ENCODE assay signal across 1 cellular context in the genomic region with DNA sequence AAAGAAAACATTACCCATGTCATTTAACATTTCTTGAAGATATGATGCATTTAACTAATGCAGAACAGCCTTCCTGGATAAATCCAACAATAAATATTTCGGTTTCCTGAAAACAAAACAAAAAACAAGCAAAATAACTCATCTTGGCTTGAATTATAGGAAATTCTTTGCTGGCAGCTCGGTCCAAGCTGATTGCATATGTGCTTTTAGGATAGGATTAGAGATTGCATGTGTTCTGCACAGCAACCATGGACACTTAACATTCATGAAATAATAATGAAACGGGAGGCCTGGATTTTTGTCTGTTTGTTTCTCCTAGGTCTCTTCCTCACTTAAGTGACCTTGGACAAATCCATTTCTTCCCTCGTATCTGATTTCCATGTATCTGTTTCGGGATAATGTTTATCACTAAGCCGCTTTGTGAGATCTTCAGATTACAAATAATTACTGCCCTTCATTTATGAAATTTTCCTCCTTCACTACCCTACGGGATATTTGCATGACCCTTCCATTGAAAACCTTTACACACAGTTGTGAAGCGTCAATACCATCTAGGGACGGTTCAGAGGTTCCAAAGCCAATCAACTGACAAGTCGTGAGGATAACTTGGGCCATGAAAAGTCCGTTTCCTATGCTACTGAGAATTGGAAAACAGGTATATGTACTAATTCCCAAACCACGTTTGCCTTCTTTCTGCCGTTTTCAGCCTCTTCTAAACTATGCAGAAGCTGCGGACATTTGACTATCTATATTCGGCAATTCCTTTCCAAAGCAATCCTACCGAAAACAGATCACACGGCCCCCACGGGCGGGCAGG.
TF ChIP-seq lines count a peak whose summit lies in the region.

No MANE protein-coding gene starts in this region.

TF ChIP-seq in GM23338, 12 proteins besides CTCF, POLR2A, EP300 and RAD21 (continued from another document):
- TF ChIP-seq, protein P1, sequence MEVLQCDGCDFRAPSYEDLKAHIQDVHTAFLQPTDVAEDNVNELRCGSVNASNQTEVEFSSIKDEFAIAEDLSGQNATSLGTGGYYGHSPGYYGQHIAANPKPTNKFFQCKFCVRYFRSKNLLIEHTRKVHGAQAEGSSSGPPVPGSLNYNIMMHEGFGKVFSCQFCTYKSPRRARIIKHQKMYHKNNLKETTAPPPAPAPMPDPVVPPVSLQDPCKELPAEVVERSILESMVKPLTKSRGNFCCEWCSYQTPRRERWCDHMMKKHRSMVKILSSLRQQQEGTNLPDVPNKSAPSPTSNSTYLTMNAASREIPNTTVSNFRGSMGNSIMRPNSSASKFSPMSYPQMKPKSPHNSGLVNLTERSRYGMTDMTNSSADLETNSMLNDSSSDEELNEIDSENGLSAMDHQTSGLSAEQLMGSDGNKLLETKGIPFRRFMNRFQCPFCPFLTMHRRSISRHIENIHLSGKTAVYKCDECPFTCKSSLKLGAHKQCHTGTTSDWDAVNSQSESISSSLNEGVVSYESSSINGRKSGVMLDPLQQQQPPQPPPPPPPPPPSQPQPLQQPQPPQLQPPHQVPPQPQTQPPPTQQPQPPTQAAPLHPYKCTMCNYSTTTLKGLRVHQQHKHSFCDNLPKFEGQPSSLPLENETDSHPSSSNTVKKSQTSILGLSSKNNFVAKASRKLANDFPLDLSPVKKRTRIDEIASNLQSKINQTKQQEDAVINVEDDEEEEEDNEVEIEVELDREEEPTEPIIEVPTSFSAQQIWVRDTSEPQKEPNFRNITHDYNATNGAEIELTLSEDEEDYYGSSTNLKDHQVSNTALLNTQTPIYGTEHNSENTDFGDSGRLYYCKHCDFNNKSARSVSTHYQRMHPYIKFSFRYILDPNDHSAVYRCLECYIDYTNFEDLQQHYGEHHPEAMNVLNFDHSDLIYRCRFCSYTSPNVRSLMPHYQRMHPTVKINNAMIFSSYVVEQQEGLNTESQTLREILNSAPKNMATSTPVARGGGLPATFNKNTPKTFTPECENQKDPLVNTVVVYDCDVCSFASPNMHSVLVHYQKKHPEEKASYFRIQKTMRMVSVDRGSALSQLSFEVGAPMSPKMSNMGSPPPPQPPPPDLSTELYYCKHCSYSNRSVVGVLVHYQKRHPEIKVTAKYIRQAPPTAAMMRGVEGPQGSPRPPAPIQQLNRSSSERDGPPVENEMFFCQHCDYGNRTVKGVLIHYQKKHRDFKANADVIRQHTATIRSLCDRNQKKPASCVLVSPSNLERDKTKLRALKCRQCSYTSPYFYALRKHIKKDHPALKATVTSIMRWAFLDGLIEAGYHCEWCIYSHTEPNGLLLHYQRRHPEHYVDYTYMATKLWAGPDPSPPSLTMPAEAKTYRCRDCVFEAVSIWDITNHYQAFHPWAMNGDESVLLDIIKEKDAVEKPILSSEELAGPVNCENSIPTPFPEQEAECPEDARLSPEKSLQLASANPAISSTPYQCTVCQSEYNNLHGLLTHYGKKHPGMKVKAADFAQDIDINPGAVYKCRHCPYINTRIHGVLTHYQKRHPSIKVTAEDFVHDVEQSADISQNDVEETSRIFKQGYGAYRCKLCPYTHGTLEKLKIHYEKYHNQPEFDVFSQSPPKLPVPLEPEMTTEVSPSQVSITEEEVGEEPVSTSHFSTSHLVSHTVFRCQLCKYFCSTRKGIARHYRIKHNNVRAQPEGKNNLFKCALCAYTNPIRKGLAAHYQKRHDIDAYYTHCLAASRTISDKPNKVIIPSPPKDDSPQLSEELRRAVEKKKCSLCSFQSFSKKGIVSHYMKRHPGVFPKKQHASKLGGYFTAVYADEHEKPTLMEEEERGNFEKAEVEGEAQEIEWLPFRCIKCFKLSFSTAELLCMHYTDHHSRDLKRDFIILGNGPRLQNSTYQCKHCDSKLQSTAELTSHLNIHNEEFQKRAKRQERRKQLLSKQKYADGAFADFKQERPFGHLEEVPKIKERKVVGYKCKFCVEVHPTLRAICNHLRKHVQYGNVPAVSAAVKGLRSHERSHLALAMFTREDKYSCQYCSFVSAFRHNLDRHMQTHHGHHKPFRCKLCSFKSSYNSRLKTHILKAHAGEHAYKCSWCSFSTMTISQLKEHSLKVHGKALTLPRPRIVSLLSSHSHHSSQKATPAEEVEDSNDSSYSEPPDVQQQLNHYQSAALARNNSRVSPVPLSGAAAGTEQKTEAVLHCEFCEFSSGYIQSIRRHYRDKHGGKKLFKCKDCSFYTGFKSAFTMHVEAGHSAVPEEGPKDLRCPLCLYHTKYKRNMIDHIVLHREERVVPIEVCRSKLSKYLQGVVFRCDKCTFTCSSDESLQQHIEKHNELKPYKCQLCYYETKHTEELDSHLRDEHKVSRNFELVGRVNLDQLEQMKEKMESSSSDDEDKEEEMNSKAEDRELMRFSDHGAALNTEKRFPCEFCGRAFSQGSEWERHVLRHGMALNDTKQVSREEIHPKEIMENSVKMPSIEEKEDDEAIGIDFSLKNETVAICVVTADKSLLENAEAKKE (CRISPR knock-in tag; IDR thresholded peaks at IDR 0.05), result no peak
- no peak for TF ChIP-seq POLR2AphosphoS5 (IDR thresholded peaks at IDR 0.05; ENCODE audit: low read depth)
